In the genomic region with DNA sequence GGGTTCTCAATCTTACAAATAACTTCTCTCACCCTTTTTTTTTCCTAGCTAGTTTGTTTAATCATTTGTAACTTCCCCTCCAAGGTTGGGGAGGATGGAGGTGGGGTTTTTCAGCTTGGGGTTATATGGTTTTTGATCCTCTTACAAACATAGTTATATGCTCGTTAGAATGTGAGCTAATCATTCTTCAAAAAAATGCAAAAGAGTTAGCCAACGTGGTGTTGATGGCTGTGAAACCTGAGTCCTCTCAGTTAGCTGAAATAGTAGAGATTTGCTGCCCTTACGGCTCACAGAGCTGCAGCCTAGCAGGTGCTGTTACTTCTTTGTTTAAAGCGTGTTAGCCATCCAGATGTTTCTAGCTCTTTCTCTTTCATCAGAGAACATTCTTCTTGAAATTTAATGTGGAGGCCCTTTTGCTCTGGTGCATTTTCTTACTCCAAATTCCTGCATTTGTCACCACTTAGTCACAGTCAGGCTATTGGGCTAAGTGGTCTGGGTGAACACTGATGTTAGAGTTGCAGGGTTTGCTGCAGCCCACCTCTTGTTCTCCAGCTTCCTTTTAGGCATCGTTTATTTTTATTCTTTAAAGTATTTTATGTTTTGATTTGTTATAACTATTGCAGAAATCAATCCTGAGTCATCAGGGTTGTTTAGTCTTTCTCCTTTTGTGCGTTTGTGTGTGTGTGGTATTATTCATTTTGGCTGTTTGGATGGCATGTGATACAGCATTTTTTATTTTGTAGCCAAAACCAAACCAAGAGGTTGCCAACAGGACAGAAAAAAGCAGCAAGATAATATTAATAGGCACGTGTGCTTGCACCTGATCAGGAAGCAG, we compare ENCODE assay signal across 8 cellular contexts. TPM values are rescaled to one million over a fixed set of nuclear protein-coding genes. Genes with fewer than 3 reads are reported as not detected.
DNase-seq lines count a peak whose midpoint lies in the region; ATAC-seq, FAIRE-seq and TF ChIP-seq lines count a peak whose summit lies in the region.

No MANE protein-coding gene starts in this region.

- H3K9me3 Mint-ChIP-seq in activated CD4-positive, alpha-beta memory T cell treated with anti-CD3 and anti-CD28 coated beads for 36 hours, result no peaks in the 10 kb centered on the region

- H3K27ac ChIP-seq in kidney (ENCODE audit: low read depth in 2 of 2, low read length in 2 of 2) (peak overlapping the region in 1 of 2 donors; percentile 40), gastrocnemius medialis (no peak overlapping the region)

- H3K4me1 ChIP-seq in kidney (ENCODE audit: control insufficient read depth in 1 of 2, insufficient read depth in 1 of 2, low read depth in 1 of 2, low read length in 2 of 2), result peaks cover 23 to 26% of the 10 kb centered on the region in 2 donors
- H3K4me1 ChIP-seq in gastrocnemius medialis, result peaks cover 66 to 70% of the 10 kb centered on the region in 2 donors

- POLR2A ChIA-PET in activated CD4-positive, alpha-beta memory T cell treated with anti-CD3 and anti-CD28 coated beads for 36 hours (lab: Charles Lee), result interaction anchor here (1.2 kb wide), 1 partner anchor 33 kb away, joined by 5 read pairs; no protein-coding TSS in a partner anchor

- H3K4me3 ChIP-seq in kidney (ENCODE audit: low read length in 2 of 2), result no peak overlapping the region
- no peak overlapping the region for H3K4me3 ChIP-seq in gastrocnemius medialis

- no peaks in the 10 kb centered on the region for H3K36me3 Mint-ChIP-seq in activated CD4-positive, alpha-beta memory T cell treated with anti-CD3 and anti-CD28 coated beads for 36 hours

- H3K36me3 ChIP-seq in kidney (ENCODE audit: control insufficient read depth in 1 of 2, insufficient read depth in 2 of 2, low read length in 2 of 2), result no peaks in the 10 kb centered on the region
- H3K36me3 ChIP-seq in gastrocnemius medialis, result no peaks in the 10 kb centered on the region

- ATAC-seq in GM21423 (IDR thresholded peaks at IDR 0.05; ENCODE audit: unreplicated experiment) (peak; percentile 97), HG03575 (IDR thresholded peaks at IDR 0.05; ENCODE audit: extremely low read depth, insufficient number of reproducible peaks, low FRiP score, unreplicated experiment) (peak; percentile 45), gastrocnemius medialis (no peak)

- no peak overlapping the region for H3K9ac ChIP-seq in kidney (ENCODE audit: low read length in 2 of 2)

- no peak for TF ChIP-seq CTCF in kidney (IDR thresholded peaks at IDR 0.05; ENCODE audit: borderline replicate concordance, extremely low read depth, insufficient read depth)
- TF ChIP-seq CTCF in gastrocnemius medialis (IDR thresholded peaks at IDR 0.05 in 4 of 5, conservative IDR thresholded peaks at IDR 0.05 in 1 of 5), result no peak

- H3K9me3 ChIP-seq in kidney (ENCODE audit: control insufficient read depth in 1 of 2, low read length in 2 of 2) (no peaks in the 10 kb centered on the region), gastrocnemius medialis (no peaks in the 10 kb centered on the region)

- no peaks in the 10 kb centered on the region for H3K27me3 ChIP-seq in gastrocnemius medialis

- H3K4me1 Mint-ChIP-seq in activated CD4-positive, alpha-beta memory T cell treated with anti-CD3 and anti-CD28 coated beads for 36 hours (ENCODE audit: low read depth), result peaks cover 29% of the 10 kb centered on the region

- no peaks in the 10 kb centered on the region for H3K27me3 Mint-ChIP-seq in activated CD4-positive, alpha-beta memory T cell treated with anti-CD3 and anti-CD28 coated beads for 36 hours

- CTCF ChIA-PET in activated CD4-positive, alpha-beta memory T cell treated with anti-CD3 and anti-CD28 coated beads for 36 hours (lab: Charles Lee), result interaction anchor here (2.2 kb wide), 1 partner anchor 9 kb away, joined by 14 read pairs; no protein-coding TSS in a partner anchor

- intact Hi-C loops in kidney (cut with DNase I), result no loop called here
- intact Hi-C loops in gastrocnemius medialis (cut with DNase I; ENCODE audit: low total_unique reads), result no loop called here
- intact Hi-C loops in activated CD4-positive, alpha-beta memory T cell treated with anti-CD3 and anti-CD28 coated beads for 36 hours (cut with micrococcal nuclease), result no loop called here

- no peak overlapping the region for H3K4me3 Mint-ChIP-seq in activated CD4-positive, alpha-beta memory T cell treated with anti-CD3 and anti-CD28 coated beads for 36 hours

- in situ Hi-C loops in gastrocnemius medialis (cut with MboI; ENCODE audit: low sequenced_read_pairs in 4 of 4), result loop anchor here in 1 of 4 donors (25.0 kb wide), 1 partner anchor 113 kb away; no protein-coding TSS in a partner anchor

- no peak for TF ChIP-seq POLR2A in gastrocnemius medialis (IDR thresholded peaks at IDR 0.05)

- DNase-seq in EH (ENCODE audit: low read depth) (peak; percentile 89), fibroblast of the conjunctiva (ENCODE audit: low read depth) (peak; percentile 47), kidney (no peak), gastrocnemius medialis (no peak), DMS79 treated with DMSO at 0.1 percent for 48 hours (lab: John Stamatoyannopoulos, UW) (no peak)
- no peak for DNase-seq in activated CD4-positive, alpha-beta memory T cell treated with anti-CD3 and anti-CD28 coated beads for 36 hours

- no peak overlapping the region for H3K27ac Mint-ChIP-seq in activated CD4-positive, alpha-beta memory T cell treated with anti-CD3 and anti-CD28 coated beads for 36 hours

- FAIRE-seq in kidney (lab: Jason Lieb, UNC), result no peak

RNA-seq across cellular contexts. Expression of a gene that starts 41.1 kb away (rescaled TPM):
- 65.1 TPM for total RNA-seq in kidney
- polyA plus RNA-seq in kidney (ENCODE audit: insufficient read depth, low read depth, low replicate concordance), result 14.4 TPM
- total RNA-seq in gastrocnemius medialis, result 100 to 1,000 TPM; 147 to 308 (median 224) TPM
- 100 to 1,000 TPM; 102 to 104 TPM for total RNA-seq in activated CD4-positive, alpha-beta memory T cell treated with anti-CD3 and anti-CD28 coated beads for 36 hours

Comparison
In these comparisons a context has a peak if more than half of its experiments do, and no peak if none do; other contexts are left out.
1. DNase-seq: peak in EH (single experiment) and fibroblast of the conjunctiva (single experiment); none in kidney (single experiment), gastrocnemius medialis (0 of 2), activated CD4-positive, alpha-beta memory T cell treated with anti-CD3 and anti-CD28 coated beads for 36 hours (single experiment) and DMS79 treated with DMSO at 0.1 percent for 48 hours (single experiment).
2. ATAC-seq: peak in GM21423 (single experiment) and HG03575 (single experiment); none in gastrocnemius medialis (0 of 2).